9 cellular contexts compared by ENCODE assay signal in the genomic region with DNA sequence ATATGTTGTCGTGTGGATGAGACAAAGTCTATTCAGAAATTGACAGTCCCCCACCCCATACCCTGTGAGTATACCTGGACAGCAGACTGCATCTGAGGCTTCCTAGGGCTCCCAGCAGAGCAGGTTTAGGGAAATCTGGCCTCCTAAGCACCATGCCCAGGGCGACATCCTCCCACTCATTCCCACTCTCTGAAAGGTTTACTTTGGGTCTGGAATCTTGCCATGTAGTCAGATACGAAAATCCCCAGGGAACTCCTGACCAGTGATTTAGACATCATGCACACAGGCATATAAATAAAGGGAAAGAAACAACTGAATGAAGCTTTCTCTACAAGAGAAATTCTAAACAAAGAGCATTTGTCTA. TPM values are rescaled to one million over a fixed set of nuclear protein-coding genes. Genes with fewer than 3 reads are reported as not detected.
A peak's percentile ranks its signal among the peaks of the same experiment; 100 is the strongest.
DNase-seq lines count a peak whose midpoint lies in the region; ATAC-seq and TF ChIP-seq lines count a peak whose summit lies in the region.
"Had no signal": no experiment of that assay in that cellular context is flagged by ENCODE, and none has a peak within 500 bp of the region (broad histone marks: within the 10 kb centered on the region; RNA-seq: fewer than 3 reads in every experiment).

No MANE protein-coding gene starts in this region.

- TF ChIP-seq CTCF in endodermal cell (conservative IDR thresholded peaks at IDR 0.05) (no peak), nephron progenitor cell (IDR thresholded peaks at IDR 0.05) (no peak)

- peak overlapping the region; percentile 81 for H3K4me3 ChIP-seq in endodermal cell (ENCODE audit: low read length)

- no peak overlapping the region for H3K27ac ChIP-seq in endodermal cell (ENCODE audit: low read depth, low read length)

- H3K27me3 Mint-ChIP-seq in endodermal cell (ENCODE audit: insufficient read depth) (peaks cover 35% of the 10 kb centered on the region), nephron progenitor cell (ENCODE audit: low read depth, poor library complexity) (peaks cover 61% of the 10 kb centered on the region)
- peaks cover 30% of the 10 kb centered on the region for H3K27me3 Mint-ChIP-seq in activated naive CD4-positive, alpha-beta T cell treated with anti-CD3 and anti-CD28 coated beads, Interleukin-2, amount 10 ng/mL, durations not matched to agents 7 days and 5 days

- 0 to 75% methylated on average over 1 to 3 of the region's 3 CpGs for WGBS in endodermal cell (ENCODE audit: insufficient coverage in 1 of 2, insufficient read length in 1 of 2), 2 experiments

- peaks cover 41% of the 10 kb centered on the region for H3K27me3 ChIP-seq in endodermal cell (ENCODE audit: control insufficient read depth, insufficient read depth, low read length, poor library complexity, severe bottlenecking)

- peak; percentile 91 for DNase-seq in DMS79 (lab: John Stamatoyannopoulos, UW)
- DNase-seq in NCI-H446 treated with DMSO at 0.1 percent for 48 hours (lab: John Stamatoyannopoulos, UW), result peak; percentile 1
- no peak for DNase-seq in endodermal cell
- DNase-seq in nephron progenitor cell, result no peak
- no peak for DNase-seq in activated naive CD4-positive, alpha-beta T cell (lab: John Stamatoyannopoulos, UW)
- no peak for DNase-seq in activated naive CD4-positive, alpha-beta T cell treated with anti-CD3 and anti-CD28 coated beads, Interleukin-2, amount 10 ng/mL, durations not matched to agents 7 days and 5 days
- DNase-seq: NK-92 treated with Interleukin-12 subunit alpha and Interleukin-12 subunit beta, amount 100 ng/mL, for 24 hours had no signal

- H3K9ac ChIP-seq in endodermal cell (ENCODE audit: extremely low read depth, low read length, poor library complexity, severe bottlenecking), result no peak overlapping the region

- H3K27ac Mint-ChIP-seq in endodermal cell, result no peak overlapping the region
- no peak overlapping the region for H3K27ac Mint-ChIP-seq in nephron progenitor cell
- no peak overlapping the region for H3K27ac Mint-ChIP-seq in activated naive CD4-positive, alpha-beta T cell treated with anti-CD3 and anti-CD28 coated beads, Interleukin-2, amount 10 ng/mL, durations not matched to agents 7 days and 5 days

- ATAC-seq in GM18502 (IDR thresholded peaks at IDR 0.05; ENCODE audit: poor library complexity, unreplicated experiment) (no peak), GM19023 (IDR thresholded peaks at IDR 0.05; ENCODE audit: unreplicated experiment) (no peak)

- H3K36me3 ChIP-seq in endodermal cell (ENCODE audit: control insufficient read depth, insufficient read depth, low read length), result no peaks in the 10 kb centered on the region

- peak overlapping the region; percentile 62 for H3K4me3 Mint-ChIP-seq in endodermal cell
- H3K4me3 Mint-ChIP-seq in nephron progenitor cell, result peak overlapping the region; percentile 89
- H3K4me3 Mint-ChIP-seq in activated naive CD4-positive, alpha-beta T cell treated with anti-CD3 and anti-CD28 coated beads, Interleukin-2, amount 10 ng/mL, durations not matched to agents 7 days and 5 days, result no peak overlapping the region

- H3K36me3 Mint-ChIP-seq in endodermal cell (ENCODE audit: low read depth), result no peaks in the 10 kb centered on the region
- no peaks in the 10 kb centered on the region for H3K36me3 Mint-ChIP-seq in nephron progenitor cell (ENCODE audit: low read depth)
- no peaks in the 10 kb centered on the region for H3K36me3 Mint-ChIP-seq in activated naive CD4-positive, alpha-beta T cell treated with anti-CD3 and anti-CD28 coated beads, Interleukin-2, amount 10 ng/mL, durations not matched to agents 7 days and 5 days

- CTCF ChIA-PET in activated naive CD4-positive, alpha-beta T cell treated with anti-CD3 and anti-CD28 coated beads, Interleukin-2, amount 10 ng/mL, durations not matched to agents 7 days and 5 days (lab: Charles Lee), result no interaction called here

- no peaks in the 10 kb centered on the region for H3K9me3 Mint-ChIP-seq in endodermal cell
- peaks cover 11% of the 10 kb centered on the region for H3K9me3 Mint-ChIP-seq in nephron progenitor cell
- no peaks in the 10 kb centered on the region for H3K9me3 Mint-ChIP-seq in activated naive CD4-positive, alpha-beta T cell treated with anti-CD3 and anti-CD28 coated beads, Interleukin-2, amount 10 ng/mL, durations not matched to agents 7 days and 5 days

- H3K9me3 ChIP-seq in endodermal cell (ENCODE audit: control insufficient read depth, low read length), result no peaks in the 10 kb centered on the region

- H3K4me1 Mint-ChIP-seq in endodermal cell (no peaks in the 10 kb centered on the region), nephron progenitor cell (peaks cover 8% of the 10 kb centered on the region)
- H3K4me1 Mint-ChIP-seq in activated naive CD4-positive, alpha-beta T cell treated with anti-CD3 and anti-CD28 coated beads, Interleukin-2, amount 10 ng/mL, durations not matched to agents 7 days and 5 days, result no peaks in the 10 kb centered on the region

- H3K4me1 ChIP-seq in endodermal cell (ENCODE audit: control insufficient read depth, insufficient read depth, low read length), result no peaks in the 10 kb centered on the region

RNA-seq across cellular contexts. Expression of gene NALCN, which starts 0.7 kb away (rescaled TPM):
- total RNA-seq in endodermal cell, result under 1 TPM in 1 of 2 donors, not detected in 1; 0.11 TPM
- 0.53 TPM for polyA plus RNA-seq in endodermal cell (2013, experiment 1 of 2)
- 0.41 TPM for polyA plus RNA-seq in endodermal cell (2013, experiment 2 of 2)

RNA-seq across cellular contexts. Expression of gene ITGBL1, which starts 35.5 kb away (rescaled TPM):
- not detected for total RNA-seq in endodermal cell
- polyA plus RNA-seq in endodermal cell (2013, experiment 1 of 2), result not detected
- not detected for polyA plus RNA-seq in endodermal cell (2013, experiment 2 of 2)

Comparison
In these comparisons a context has a peak if more than half of its experiments do, and no peak if none do; other contexts are left out.
1. DNase-seq: peak in DMS79 (single experiment) and NCI-H446 treated with DMSO at 0.1 percent for 48 hours (single experiment); none in endodermal cell (single experiment), nephron progenitor cell (single experiment), activated naive CD4-positive, alpha-beta T cell (0 of 4) and activated naive CD4-positive, alpha-beta T cell treated with anti-CD3 and anti-CD28 coated beads, Interleukin-2, amount 10 ng/mL, durations not matched to agents 7 days and 5 days (single experiment).